Comparison of ENCODE assay signal across 8 cellular contexts in genomic region chr10:72086466-72087391, GRCh38. TPM values are rescaled to one million over a fixed set of nuclear protein-coding genes. Genes with fewer than 3 reads are reported as not detected.
DNase-seq lines count a peak whose midpoint lies in the region; ATAC-seq lines count a peak whose summit lies in the region.

No MANE protein-coding gene starts in this region.

- H3K4me3 ChIP-seq in mesenchymal stem cell (ENCODE audit: insufficient read depth in 1 of 2, low read depth in 1 of 2, low read length in 2 of 2) (peak overlapping the region; percentile 3 to 37), HAP-1 (no peak overlapping the region)

- H3K4me2 ChIP-seq in mesenchymal stem cell (ENCODE audit: low read length, poor library complexity, severe bottlenecking), result peak overlapping the region; percentile 82

- H3K9me3 Mint-ChIP-seq in stimulated activated naive B cell treated with anti-CD40 and anti-IgM and Interleukin-4, amounts not matched to agents 10 μg/mL and 1 μg/mL and 100 μg/mL, for 72 hours, result no peaks in the 10 kb centered on the region

- H4K91ac ChIP-seq in mesenchymal stem cell (ENCODE audit: low read length), result peak overlapping the region; percentile 43

- H2AK5ac ChIP-seq in mesenchymal stem cell (ENCODE audit: low read length, severe bottlenecking), result no peak overlapping the region

- no peak overlapping the region for H2BK12ac ChIP-seq in mesenchymal stem cell (ENCODE audit: low read length in 2 of 2)

- H2BK120ac ChIP-seq in mesenchymal stem cell (ENCODE audit: low read depth, low read length), result no peak overlapping the region

- peaks cover 25% of the 10 kb centered on the region for H3K4me1 ChIP-seq in mesenchymal stem cell (ENCODE audit: control insufficient read depth, insufficient read depth, low read depth, low read length)
- no peaks in the 10 kb centered on the region; the same call in 1 of the 2 replicates for H3K4me1 ChIP-seq in HAP-1

- peaks cover 2 to 6% of the 10 kb centered on the region in 2 donors for H3K36me3 Mint-ChIP-seq in stimulated activated naive B cell treated with anti-CD40 and anti-IgM and Interleukin-4, amounts not matched to agents 10 μg/mL and 1 μg/mL and 100 μg/mL, for 72 hours

- H3K23ac ChIP-seq in mesenchymal stem cell (ENCODE audit: low read length in 2 of 2), result no peak overlapping the region

- no peak overlapping the region for H2AFZ ChIP-seq in mesenchymal stem cell (ENCODE audit: low read depth, low read length)

- no peaks in the 10 kb centered on the region for H3K79me1 ChIP-seq in mesenchymal stem cell (replicated peaks; ENCODE audit: low read length, poor library complexity, severe bottlenecking)

- no peak overlapping the region for H4K8ac ChIP-seq in mesenchymal stem cell (ENCODE audit: low read length)

- DNase-seq in activated T-cell treated with anti-CD3 and anti-CD28 coated beads for 1 hour (ENCODE audit: low read depth), result peak; percentile 69
- DNase-seq in activated T-cell treated with anti-CD3 and anti-CD28 coated beads for 4 hours, result no peak
- DNase-seq in central memory CD4-positive, alpha-beta T cell, result peak; percentile 60
- DNase-seq in mesenchymal stem cell, result no peak
- no peak for DNase-seq in stimulated activated naive B cell treated with anti-CD40 and anti-IgM and Interleukin-4, amounts not matched to agents 10 μg/mL and 1 μg/mL and 100 μg/mL, for 72 hours
- no peak for DNase-seq in HAP-1 (ENCODE audit: low spot score in 2 of 2)
- no peak for DNase-seq in DMS153 treated with DMSO at 0.1 percent for 48 hours (lab: John Stamatoyannopoulos, UW; ENCODE audit: unreplicated experiment)

- in situ Hi-C loops in HAP-1 (cut with MboI; ENCODE audit: low sequenced_read_pairs), result no loop called here

- peak overlapping the region; percentile 89 to 96 for H3K4me3 Mint-ChIP-seq in stimulated activated naive B cell treated with anti-CD40 and anti-IgM and Interleukin-4, amounts not matched to agents 10 μg/mL and 1 μg/mL and 100 μg/mL, for 72 hours

- no peak overlapping the region for H3K4ac ChIP-seq in mesenchymal stem cell (ENCODE audit: low read depth in 1 of 2, low read length in 2 of 2)

- 24% methylated on average over 44 of the region's 61 CpGs for WGBS in mesenchymal stem cell

- H3K27ac Mint-ChIP-seq in stimulated activated naive B cell treated with anti-CD40 and anti-IgM and Interleukin-4, amounts not matched to agents 10 μg/mL and 1 μg/mL and 100 μg/mL, for 72 hours, result peak overlapping the region; percentile 94

- no peak overlapping the region for H3K9ac ChIP-seq in mesenchymal stem cell (ENCODE audit: low read length)

- H3K27me3 ChIP-seq in mesenchymal stem cell (ENCODE audit: control insufficient read depth in 1 of 2, insufficient read depth in 1 of 2, low read length in 2 of 2) (peaks cover 49 to 51% of the 10 kb centered on the region in 2 experiments), HAP-1 (ENCODE audit: low read depth) (peaks cover 34% of the 10 kb centered on the region)

- peak; percentile 35 to 52 for ATAC-seq in stimulated activated naive B cell treated with anti-CD40 and anti-IgM and Interleukin-4, amounts not matched to agents 10 μg/mL and 1 μg/mL and 100 μg/mL, for 72 hours (replicated peaks)
- no peak for ATAC-seq in GM18498 (IDR thresholded peaks at IDR 0.05; ENCODE audit: unreplicated experiment)

- H3K4me1 Mint-ChIP-seq in stimulated activated naive B cell treated with anti-CD40 and anti-IgM and Interleukin-4, amounts not matched to agents 10 μg/mL and 1 μg/mL and 100 μg/mL, for 72 hours, result peaks cover 28 to 53% of the 10 kb centered on the region in 2 donors

- H3K14ac ChIP-seq in mesenchymal stem cell (ENCODE audit: low read length in 2 of 2), result no peak overlapping the region

- H3K36me3 ChIP-seq in mesenchymal stem cell (ENCODE audit: control insufficient read depth in 1 of 2, insufficient read depth in 2 of 2, low read depth in 1 of 2, low read length in 2 of 2) (no peaks in the 10 kb centered on the region), HAP-1 (replicated peaks) (no peaks in the 10 kb centered on the region)

- no peak overlapping the region for H3K27ac ChIP-seq in mesenchymal stem cell (ENCODE audit: low read length, poor library complexity, severe bottlenecking)

- H2BK15ac ChIP-seq in mesenchymal stem cell (ENCODE audit: low read depth, poor library complexity, severe bottlenecking), result no peak overlapping the region

- H3K9me3 ChIP-seq in mesenchymal stem cell (ENCODE audit: control insufficient read depth, low read length) (no peaks in the 10 kb centered on the region), HAP-1 (no peaks in the 10 kb centered on the region)

- no peaks in the 10 kb centered on the region for H3K27me3 Mint-ChIP-seq in stimulated activated naive B cell treated with anti-CD40 and anti-IgM and Interleukin-4, amounts not matched to agents 10 μg/mL and 1 μg/mL and 100 μg/mL, for 72 hours

- no peak overlapping the region for H3K18ac ChIP-seq in mesenchymal stem cell (ENCODE audit: low read depth in 1 of 2, low read length in 2 of 2)

- no peak overlapping the region for H2BK5ac ChIP-seq in mesenchymal stem cell (ENCODE audit: low read depth, low read length, poor library complexity, severe bottlenecking)

RNA-seq across cellular contexts. Expression of gene SPOCK2, which starts 1.6 kb away (rescaled TPM):
- polyA plus RNA-seq in mesenchymal stem cell (2013, experiment 1 of 2), result 0.22 TPM
- polyA plus RNA-seq in mesenchymal stem cell (2013, experiment 2 of 2), result 0.30 TPM

Comparison
In these comparisons a context has a peak if more than half of its experiments do, and no peak if none do; other contexts are left out.
1. DNase-seq: peak in activated T-cell treated with anti-CD3 and anti-CD28 coated beads for 1 hour (single experiment) and central memory CD4-positive, alpha-beta T cell (single experiment); none in activated T-cell treated with anti-CD3 and anti-CD28 coated beads for 4 hours (single experiment), mesenchymal stem cell (single experiment), stimulated activated naive B cell treated with anti-CD40 and anti-IgM and Interleukin-4, amounts not matched to agents 10 μg/mL and 1 μg/mL and 100 μg/mL, for 72 hours (single experiment), HAP-1 (0 of 2) and DMS153 treated with DMSO at 0.1 percent for 48 hours (single experiment).